Comparison of ENCODE assay signal across 15 cellular contexts in the genomic region with DNA sequence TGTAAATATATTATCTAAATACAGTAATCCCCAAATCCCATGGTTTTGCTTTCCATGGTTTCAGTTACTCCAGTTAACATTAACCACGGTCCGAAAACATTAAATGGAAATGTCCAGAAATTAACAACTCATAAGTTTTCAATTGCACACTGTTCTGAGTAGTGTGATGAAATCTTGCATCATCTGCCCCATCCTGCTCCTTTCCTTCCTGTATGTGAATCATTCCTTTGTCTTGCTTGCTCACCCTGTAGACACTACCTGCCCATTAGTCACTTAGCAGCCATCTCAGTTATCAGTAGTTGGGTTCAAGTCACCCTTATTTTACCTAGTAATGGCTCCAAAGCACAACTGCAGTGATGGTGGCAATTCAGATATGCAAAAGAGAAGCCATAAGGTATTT.
DNase-seq lines count a peak whose midpoint lies in the region; ATAC-seq and TF ChIP-seq lines count a peak whose summit lies in the region.
"Had no signal": no experiment of that assay in that cellular context is flagged by ENCODE, and none has a peak within 500 bp of the region (broad histone marks: within the 10 kb centered on the region; RNA-seq: fewer than 3 reads in every experiment).

No MANE protein-coding gene starts in this region.

- CTCF ChIA-PET in activated naive CD4-positive, alpha-beta T cell treated with anti-CD3 and anti-CD28 coated beads for 36 hours (lab: Charles Lee) = no interaction called here
- CTCF ChIA-PET in activated naive CD4-positive, alpha-beta T cell treated with anti-CD3 and anti-CD28 coated beads, Interleukin-2, amount 10 ng/mL, durations not matched to agents 7 days and 5 days (lab: Charles Lee) = no interaction called here

- no peak for TF ChIP-seq CTCF in RWPE2 (IDR thresholded peaks at IDR 0.05; ENCODE audit: poor library complexity, severe bottlenecking)
- TF ChIP-seq CTCF in fibroblast of the aortic adventitia (IDR thresholded peaks at IDR 0.05; ENCODE audit: insufficient read depth, low read length) = no peak

- peaks cover 4% of the 10 kb centered on the region for H3K4me1 Mint-ChIP-seq in activated naive CD4-positive, alpha-beta T cell treated with anti-CD3 and anti-CD28 coated beads for 36 hours (ENCODE audit: low read depth)
- H3K4me1 Mint-ChIP-seq in activated naive CD4-positive, alpha-beta T cell treated with anti-CD3 and anti-CD28 coated beads, Interleukin-2, amount 10 ng/mL, durations not matched to agents 7 days and 5 days = no peaks in the 10 kb centered on the region

- H3K36me3 Mint-ChIP-seq in activated naive CD4-positive, alpha-beta T cell treated with anti-CD3 and anti-CD28 coated beads for 36 hours (ENCODE audit: low read depth) = no peaks in the 10 kb centered on the region
- no peaks in the 10 kb centered on the region for H3K36me3 Mint-ChIP-seq in activated naive CD4-positive, alpha-beta T cell treated with anti-CD3 and anti-CD28 coated beads, Interleukin-2, amount 10 ng/mL, durations not matched to agents 7 days and 5 days
- H3K36me3 Mint-ChIP-seq: activated naive CD8-positive, alpha-beta T cell had no signal

- intact Hi-C loops in activated naive CD4-positive, alpha-beta T cell treated with anti-CD3 and anti-CD28 coated beads for 36 hours (cut with micrococcal nuclease) = no loop called here

- peaks cover 34% of the 10 kb centered on the region for H3K4me1 ChIP-seq in RWPE2 (ENCODE audit: insufficient read depth, poor library complexity, severe bottlenecking)
- H3K4me1 ChIP-seq: left ventricle myocardium inferior had no signal

- H3K4me3 Mint-ChIP-seq in activated naive CD4-positive, alpha-beta T cell treated with anti-CD3 and anti-CD28 coated beads for 36 hours = no peak overlapping the region
- no peak overlapping the region for H3K4me3 Mint-ChIP-seq in activated naive CD4-positive, alpha-beta T cell treated with anti-CD3 and anti-CD28 coated beads, Interleukin-2, amount 10 ng/mL, durations not matched to agents 7 days and 5 days
- H3K4me3 Mint-ChIP-seq: activated naive CD8-positive, alpha-beta T cell; dendritic cell treated with granulocyte-macrophage colony-stimulating factor and Interleukin-4, amounts not matched to agents 40 ng/mL and 50 ng/mL, for 4 days had no signal

- no peaks in the 10 kb centered on the region for H3K9me3 ChIP-seq in RWPE2 (ENCODE audit: severe bottlenecking)
- H3K9me3 ChIP-seq: left ventricle myocardium inferior had no signal

- ATAC-seq in RWPE2 (ENCODE audit: low read depth) (peak; percentile 100), GM18861 (IDR thresholded peaks at IDR 0.05; ENCODE audit: unreplicated experiment) (no peak), HG02973 (IDR thresholded peaks at IDR 0.05; ENCODE audit: unreplicated experiment) (no peak)

- peak; percentile 14 for DNase-seq in activated naive CD4-positive, alpha-beta T cell treated with anti-CD3 and anti-CD28 coated beads for 36 hours
- DNase-seq in activated naive CD4-positive, alpha-beta T cell treated with anti-CD3 and anti-CD28 coated beads, Interleukin-2, amount 10 ng/mL, durations not matched to agents 7 days and 5 days = no peak
- no peak for DNase-seq in RWPE2 (ENCODE audit: low spot score)
- DNase-seq in fibroblast of the aortic adventitia (ENCODE audit: low read depth) = peak; percentile 6
- no peak for DNase-seq in EL
- no peak for DNase-seq in mucosa of gallbladder (ENCODE audit: low spot score)
- DNase-seq: left ventricle myocardium inferior; NCI-H2029 treated with DMSO at 0.1 percent for 48 hours; nucleus accumbens; stimulated activated CD4-positive, alpha-beta T cell treated with anti-CD3 and anti-CD28 coated beads, Interleukin-12 subunit alpha, Interleukin-12 subunit beta, amount 100 ng/mL, for 4 hours; T-helper 2 cell had no signal

- peaks cover 15% of the 10 kb centered on the region for H3K9me3 Mint-ChIP-seq in activated naive CD4-positive, alpha-beta T cell treated with anti-CD3 and anti-CD28 coated beads for 36 hours
- H3K9me3 Mint-ChIP-seq in activated naive CD4-positive, alpha-beta T cell treated with anti-CD3 and anti-CD28 coated beads, Interleukin-2, amount 10 ng/mL, durations not matched to agents 7 days and 5 days = peaks cover 9% of the 10 kb centered on the region

- no peak overlapping the region for H3K4me3 ChIP-seq in RWPE2 (ENCODE audit: severe bottlenecking)
- no peak overlapping the region for H3K4me3 ChIP-seq in fibroblast of the aortic adventitia (ENCODE audit: low read depth, low read length)
- H3K4me3 ChIP-seq: left ventricle myocardium inferior had no signal

- peak overlapping the region; percentile 11 for H3K27ac Mint-ChIP-seq in activated naive CD4-positive, alpha-beta T cell treated with anti-CD3 and anti-CD28 coated beads for 36 hours
- no peak overlapping the region for H3K27ac Mint-ChIP-seq in activated naive CD4-positive, alpha-beta T cell treated with anti-CD3 and anti-CD28 coated beads, Interleukin-2, amount 10 ng/mL, durations not matched to agents 7 days and 5 days
- H3K27ac Mint-ChIP-seq: activated naive CD8-positive, alpha-beta T cell; dendritic cell treated with granulocyte-macrophage colony-stimulating factor and Interleukin-4, amounts not matched to agents 40 ng/mL and 50 ng/mL, for 4 days had no signal

- H3K27me3 ChIP-seq in RWPE2 (ENCODE audit: insufficient read depth, poor library complexity, severe bottlenecking) = no peaks in the 10 kb centered on the region

- H3K36me3 ChIP-seq in RWPE2 (ENCODE audit: low read depth) = no peaks in the 10 kb centered on the region
- H3K36me3 ChIP-seq: left ventricle myocardium inferior had no signal

- H3K27me3 Mint-ChIP-seq in activated naive CD4-positive, alpha-beta T cell treated with anti-CD3 and anti-CD28 coated beads for 36 hours (ENCODE audit: low read depth) = no peaks in the 10 kb centered on the region
- no peaks in the 10 kb centered on the region for H3K27me3 Mint-ChIP-seq in activated naive CD4-positive, alpha-beta T cell treated with anti-CD3 and anti-CD28 coated beads, Interleukin-2, amount 10 ng/mL, durations not matched to agents 7 days and 5 days
- H3K27me3 Mint-ChIP-seq: activated naive CD8-positive, alpha-beta T cell; dendritic cell treated with granulocyte-macrophage colony-stimulating factor and Interleukin-4, amounts not matched to agents 40 ng/mL and 50 ng/mL, for 4 days had no signal

- peak overlapping the region; percentile 73 for H3K27ac ChIP-seq in RWPE2 (ENCODE audit: poor library complexity, severe bottlenecking)
- H3K27ac ChIP-seq: left ventricle myocardium inferior had no signal

Comparison
In these comparisons a context has a peak if more than half of its experiments do, and no peak if none do; other contexts are left out.
1. DNase-seq: peak in activated naive CD4-positive, alpha-beta T cell treated with anti-CD3 and anti-CD28 coated beads for 36 hours (single experiment) and fibroblast of the aortic adventitia (single experiment); none in activated naive CD4-positive, alpha-beta T cell treated with anti-CD3 and anti-CD28 coated beads, Interleukin-2, amount 10 ng/mL, durations not matched to agents 7 days and 5 days (single experiment), RWPE2 (single experiment), EL (single experiment) and mucosa of gallbladder (single experiment).